Comparison of ENCODE assay signal across 8 cellular contexts in the genomic region with DNA sequence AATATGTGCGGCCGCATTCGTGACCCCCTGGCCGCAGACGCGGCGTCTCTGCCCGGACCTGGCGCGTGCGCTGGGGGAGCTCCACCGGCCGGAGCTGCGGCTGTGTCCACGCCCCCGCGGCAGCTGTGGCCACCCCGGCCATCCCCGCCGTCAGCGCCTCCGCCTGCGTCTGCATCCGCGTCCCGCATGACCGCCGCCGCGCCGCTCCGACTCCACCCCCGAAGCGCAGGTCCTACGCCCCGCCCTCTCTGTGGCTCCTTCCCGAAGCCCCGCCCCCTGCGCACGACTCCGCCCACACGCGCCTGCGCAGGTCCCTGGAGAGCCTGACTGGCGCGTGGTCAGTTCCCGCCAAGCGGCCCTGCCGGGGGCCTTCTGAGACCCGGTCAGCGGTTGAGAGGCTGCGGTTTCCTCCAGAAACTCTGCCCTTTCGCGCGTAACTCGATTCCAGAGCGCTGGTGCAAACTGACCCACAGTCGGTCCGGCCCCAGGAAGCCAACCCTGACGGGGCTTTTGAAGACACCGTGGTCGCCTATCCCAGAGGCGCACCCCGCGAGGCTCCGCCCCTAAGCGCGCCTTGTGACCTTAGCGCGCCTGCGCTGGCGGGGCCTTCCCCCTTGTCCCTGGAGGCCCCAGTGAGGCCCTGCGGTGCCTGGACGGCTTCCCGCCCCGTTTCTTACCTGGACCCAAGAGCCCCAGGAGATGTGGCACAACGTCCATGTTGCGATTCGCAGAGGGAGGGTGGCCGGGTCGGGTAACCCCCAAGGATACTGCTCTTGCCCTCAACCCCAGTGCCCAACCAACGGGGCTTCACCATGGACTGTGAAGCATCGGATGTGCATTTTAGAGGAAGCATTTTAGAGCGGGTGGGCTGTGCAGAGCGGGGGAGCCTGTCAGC. TPM values are rescaled to one million over a fixed set of nuclear protein-coding genes. Genes with fewer than 3 reads are reported as not detected.
DNase-seq lines count a peak whose midpoint lies in the region; ATAC-seq, FAIRE-seq and TF ChIP-seq lines count a peak whose summit lies in the region.

A gene with protein sequence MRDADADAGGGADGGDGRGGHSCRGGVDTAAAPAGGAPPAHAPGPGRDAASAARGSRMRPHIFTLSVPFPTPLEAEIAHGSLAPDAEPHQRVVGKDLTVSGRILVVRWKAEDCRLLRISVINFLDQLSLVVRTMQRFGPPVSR (minus strand): TSS at position 554 of the 895 bp plus-strand sequence. CDS start 366 bp downstream, at position 188.

- H3K4me3 Mint-ChIP-seq in WTC11: peak within 1 kb of the TSS; percentile 74

- no peaks in the 10 kb centered on the region for H3K9me3 Mint-ChIP-seq in WTC11

- no peak for FAIRE-seq in bronchial epithelial cell (lab: Jason Lieb, UNC)

- H3K79me2 ChIP-seq in ACC112 (ENCODE audit: control insufficient read depth, insufficient read depth, low read length, unreplicated experiment): no peaks in the 10 kb centered on the region

- TF ChIP-seq CTCF in WTC11 (IDR thresholded peaks at IDR 0.05) (no peak), bronchial epithelial cell (IDR thresholded peaks at IDR 0.05; ENCODE audit: insufficient read depth, low read length, severe bottlenecking) (no peak)

- peaks cover 4% of the 10 kb centered on the region for H3K4me1 ChIP-seq in ACC112 (ENCODE audit: control insufficient read depth, insufficient read depth, low read length, unreplicated experiment)

- H3K36me3 Mint-ChIP-seq in WTC11: no peaks in the 10 kb centered on the region; the same call in 1 of the 2 replicates

- no peaks in the 10 kb centered on the region for H3K36me3 ChIP-seq in ACC112 (ENCODE audit: insufficient read depth, low read length)
- H3K36me3 ChIP-seq in bronchial epithelial cell (ENCODE audit: control insufficient read depth, insufficient read depth, low read length): peaks cover 3% of the 10 kb centered on the region

- H3K27me3 Mint-ChIP-seq in WTC11 (ENCODE audit: low read depth): peaks cover 2% of the 10 kb centered on the region; the same call in 1 of the 2 replicates

- H3K4me1 Mint-ChIP-seq in WTC11: peaks cover 3% of the 10 kb centered on the region; the same call in 1 of the 2 replicates

- peak within 1 kb of the TSS; percentile 92 for H3K27ac ChIP-seq in ACC112 (ENCODE audit: low read depth, low read length)

- ATAC-seq in GM18870 (IDR thresholded peaks at IDR 0.05; ENCODE audit: unreplicated experiment) (peak; percentile 69), HG03108 (IDR thresholded peaks at IDR 0.05; ENCODE audit: unreplicated experiment) (peak; percentile 86), WTC11 (peak; percentile 90)

- H3K4me3 ChIP-seq in ACC112 (ENCODE audit: low read depth, low read length): peak within 1 kb of the TSS; percentile 80
- H3K4me3 ChIP-seq in bronchial epithelial cell (ENCODE audit: low read depth, low read length): peak within 1 kb of the TSS; percentile 49

- no peaks in the 10 kb centered on the region for H3K27me3 ChIP-seq in ACC112 (ENCODE audit: insufficient read depth, low read length)
- no peaks in the 10 kb centered on the region for H3K27me3 ChIP-seq in bronchial epithelial cell (ENCODE audit: control insufficient read depth, insufficient read depth, low read length)

- POLR2A ChIA-PET in WTC11 (lab: Charles Lee): interaction anchor here (0.9 to 1.4 kb wide), 2 partner anchors 12 to 40 kb away, joined by 3 to 8 read pairs; a partner anchor contains a TSS

- peak within 1 kb of the TSS; percentile 38 for H2AFZ ChIP-seq in ACC112 (ENCODE audit: low read length, unreplicated experiment)

- no peak within 1 kb of the TSS for H3K27ac Mint-ChIP-seq in WTC11

- CTCF ChIA-PET in WTC11 (lab: Charles Lee): interaction anchor here (1.2 kb wide), 1 partner anchor 11 kb away, joined by 4 read pairs; a partner anchor contains a TSS

- peak; percentile 84 for DNase-seq in NCI-H2196 (lab: John Stamatoyannopoulos, UW; ENCODE audit: unreplicated experiment)
- DNase-seq in WTC11 (ENCODE audit: low spot score): peak; percentile 93
- DNase-seq in bronchial epithelial cell (ENCODE audit: low read depth): peak; percentile 53
- peak; percentile 89 for DNase-seq in iris pigment epithelial cell (ENCODE audit: low read depth)
- DNase-seq in stimulated activated CD4-positive, alpha-beta T cell treated with anti-CD3 and anti-CD28 coated beads, Interleukin-12 subunit alpha, Interleukin-12 subunit beta, amount 100 ng/mL, for 24 hours (ENCODE audit: low read depth in 2 of 2): peak; percentile 83 to 91

TF ChIP-seq in WTC11, 78 proteins besides CTCF, POLR2A, EP300 and RAD21 (continues in another document):
- TF ChIP-seq, protein P1, sequence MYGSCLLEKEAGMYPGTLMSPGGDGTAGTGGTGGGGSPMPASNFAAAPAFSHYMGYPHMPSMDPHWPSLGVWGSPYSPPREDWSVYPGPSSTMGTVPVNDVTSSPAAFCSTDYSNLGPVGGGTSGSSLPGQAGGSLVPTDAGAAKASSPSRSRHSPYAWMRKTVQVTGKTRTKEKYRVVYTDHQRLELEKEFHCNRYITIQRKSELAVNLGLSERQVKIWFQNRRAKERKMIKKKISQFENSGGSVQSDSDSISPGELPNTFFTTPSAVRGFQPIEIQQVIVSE (CRISPR knock-in tag; IDR thresholded peaks at IDR 0.05; ENCODE audit: borderline replicate concordance): no peak
- TF ChIP-seq SMAD3 (CRISPR knock-in tag; IDR thresholded peaks at IDR 0.05; ENCODE audit: borderline replicate concordance): no peak
- TF ChIP-seq JAZF1 (CRISPR knock-in tag; IDR thresholded peaks at IDR 0.05): no peak
- TF ChIP-seq, protein P2, sequence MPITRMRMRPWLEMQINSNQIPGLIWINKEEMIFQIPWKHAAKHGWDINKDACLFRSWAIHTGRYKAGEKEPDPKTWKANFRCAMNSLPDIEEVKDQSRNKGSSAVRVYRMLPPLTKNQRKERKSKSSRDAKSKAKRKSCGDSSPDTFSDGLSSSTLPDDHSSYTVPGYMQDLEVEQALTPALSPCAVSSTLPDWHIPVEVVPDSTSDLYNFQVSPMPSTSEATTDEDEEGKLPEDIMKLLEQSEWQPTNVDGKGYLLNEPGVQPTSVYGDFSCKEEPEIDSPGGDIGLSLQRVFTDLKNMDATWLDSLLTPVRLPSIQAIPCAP (CRISPR knock-in tag; IDR thresholded peaks at IDR 0.05): peak; percentile 78; the same call in 1 of the 2 replicates
- no peak for TF ChIP-seq ZNF317 (CRISPR knock-in tag; IDR thresholded peaks at IDR 0.05; ENCODE audit: borderline replicate concordance, low read depth)
- peak; percentile 78; the same call in 1 of the 2 replicates for TF ChIP-seq ZNF232 (CRISPR knock-in tag; IDR thresholded peaks at IDR 0.05)
- peak; percentile 47; the same call in 1 of the 2 replicates for TF ChIP-seq TP53 (CRISPR knock-in tag; IDR thresholded peaks at IDR 0.05)
- TF ChIP-seq RELA (CRISPR knock-in tag; IDR thresholded peaks at IDR 0.05; ENCODE audit: borderline replicate concordance): no peak
- peak; percentile 55; the same call in 1 of the 2 replicates for TF ChIP-seq MYBL2 (CRISPR knock-in tag; IDR thresholded peaks at IDR 0.05)
- TF ChIP-seq, protein P3, sequence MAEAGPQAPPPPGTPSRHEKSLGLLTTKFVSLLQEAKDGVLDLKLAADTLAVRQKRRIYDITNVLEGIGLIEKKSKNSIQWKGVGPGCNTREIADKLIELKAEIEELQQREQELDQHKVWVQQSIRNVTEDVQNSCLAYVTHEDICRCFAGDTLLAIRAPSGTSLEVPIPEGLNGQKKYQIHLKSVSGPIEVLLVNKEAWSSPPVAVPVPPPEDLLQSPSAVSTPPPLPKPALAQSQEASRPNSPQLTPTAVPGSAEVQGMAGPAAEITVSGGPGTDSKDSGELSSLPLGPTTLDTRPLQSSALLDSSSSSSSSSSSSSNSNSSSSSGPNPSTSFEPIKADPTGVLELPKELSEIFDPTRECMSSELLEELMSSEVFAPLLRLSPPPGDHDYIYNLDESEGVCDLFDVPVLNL (CRISPR knock-in tag; IDR thresholded peaks at IDR 0.05; ENCODE audit: borderline replicate concordance, low read depth): peak; percentile 42; the same call in 1 of the 2 replicates
- TF ChIP-seq CREB1 (CRISPR knock-in tag; IDR thresholded peaks at IDR 0.05): peak; percentile 61; the same call in 1 of the 2 replicates
- TF ChIP-seq, protein P4, sequence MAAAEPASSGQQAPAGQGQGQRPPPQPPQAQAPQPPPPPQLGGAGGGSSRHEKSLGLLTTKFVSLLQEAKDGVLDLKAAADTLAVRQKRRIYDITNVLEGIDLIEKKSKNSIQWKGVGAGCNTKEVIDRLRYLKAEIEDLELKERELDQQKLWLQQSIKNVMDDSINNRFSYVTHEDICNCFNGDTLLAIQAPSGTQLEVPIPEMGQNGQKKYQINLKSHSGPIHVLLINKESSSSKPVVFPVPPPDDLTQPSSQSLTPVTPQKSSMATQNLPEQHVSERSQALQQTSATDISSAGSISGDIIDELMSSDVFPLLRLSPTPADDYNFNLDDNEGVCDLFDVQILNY (CRISPR knock-in tag; IDR thresholded peaks at IDR 0.05): peak; percentile 96
- TF ChIP-seq, protein P5, sequence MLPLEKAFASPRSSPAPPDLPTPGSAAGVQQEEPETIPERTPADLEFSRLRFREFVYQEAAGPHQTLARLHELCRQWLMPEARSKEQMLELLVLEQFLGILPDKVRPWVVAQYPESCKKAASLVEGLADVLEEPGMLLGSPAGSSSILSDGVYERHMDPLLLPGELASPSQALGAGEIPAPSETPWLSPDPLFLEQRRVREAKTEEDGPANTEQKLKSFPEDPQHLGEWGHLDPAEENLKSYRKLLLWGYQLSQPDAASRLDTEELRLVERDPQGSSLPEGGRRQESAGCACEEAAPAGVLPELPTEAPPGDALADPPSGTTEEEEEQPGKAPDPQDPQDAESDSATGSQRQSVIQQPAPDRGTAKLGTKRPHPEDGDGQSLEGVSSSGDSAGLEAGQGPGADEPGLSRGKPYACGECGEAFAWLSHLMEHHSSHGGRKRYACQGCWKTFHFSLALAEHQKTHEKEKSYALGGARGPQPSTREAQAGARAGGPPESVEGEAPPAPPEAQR (CRISPR knock-in tag; IDR thresholded peaks at IDR 0.05): no peak
- peak; percentile 50; the same call in 1 of the 2 replicates for TF ChIP-seq CREM (CRISPR knock-in tag; IDR thresholded peaks at IDR 0.05)
- TF ChIP-seq NR1H2 (CRISPR knock-in tag; IDR thresholded peaks at IDR 0.05): no peak; the same call in 1 of the 2 replicates
- TF ChIP-seq ELF4 (CRISPR knock-in tag; IDR thresholded peaks at IDR 0.05; ENCODE audit: low read depth): no peak

RNA-seq across cellular contexts. Expression of the gene that starts here (rescaled TPM):
- total RNA-seq in WTC11 (2021) (46.1 to 52.1 TPM (median 50.2 TPM) in 3 replicates), bronchial epithelial cell (7.2 and 14.7 TPM in 2 replicates)

Comparison
In these comparisons a context has a peak if more than half of its experiments do, and no peak if none do; other contexts are left out.
1. Peak in every context shown above with its lines: DNase-seq, ATAC-seq, H3K4me3 ChIP-seq and H3K27ac ChIP-seq.